ENCODE assay signal across 16 cellular contexts in genomic region chr2:217016829-217017228, GRCh38.
"Had no signal": no experiment of that assay in that cellular context is flagged by ENCODE, and none has a peak within 500 bp of the region (broad histone marks: within the 10 kb centered on the region; RNA-seq: fewer than 3 reads in every experiment).

No MANE protein-coding gene starts in this region.

- H3K27me3 ChIP-seq: ascending aorta had no signal

- H3K36me3 ChIP-seq: ascending aorta, lower lobe of right lung had no signal

- DNase-seq: activated B cell treated with CpG ODN at 0.5 μM for 24 hours; activated CD4-positive, alpha-beta T cell treated with anti-CD3 and anti-CD28 coated beads, Interleukin-2, amount 10 ng/mL, durations not matched to agents 7 days and 5 days; activated CD8-positive, alpha-beta memory T cell treated with anti-CD3 and anti-CD28 coated beads, Interleukin-2, amount 50 U/mL, for 4 hours; activated CD8-positive, alpha-beta T cell treated with anti-CD3 and anti-CD28 coated beads, Interleukin-2, amount 10 ng/mL, durations not matched to agents 7 days and 5 days; activated naive CD4-positive, alpha-beta T cell treated with anti-CD3 and anti-CD28 coated beads, Interleukin-2, amount 50 U/mL, for 16 hours; activated T-cell treated with anti-CD3 and anti-CD28 coated beads, Interleukin-2, amount 50 U/mL, for 4 hours; hippocampal formation; left cardiac atrium; lower lobe of right lung; stimulated activated CD4-positive, alpha-beta T cell treated with anti-CD3 and anti-CD28 coated beads, Interleukin-4, amount 100 ng/mL, for 1 hour; stimulated activated naive CD8-positive, alpha-beta T cell treated with anti-CD3 and anti-CD28 coated beads, Interleukin-15, amount 100 ng/mL, for 72 hours; T-helper 1 cell; T-helper 9 cell had no signal

- H3K9me3 ChIP-seq: ascending aorta had no signal

- H3K27ac ChIP-seq: ascending aorta, coronary artery, lower lobe of right lung had no signal

- H3K4me1 ChIP-seq: lower lobe of right lung had no signal

- H3K4me3 ChIP-seq: ascending aorta, coronary artery, lower lobe of right lung had no signal

- ATAC-seq: activated CD8-positive, alpha-beta T cell treated with anti-CD3 and anti-CD28 coated beads, Interleukin-2, amount 10 ng/mL, durations not matched to agents 7 days and 5 days; activated T-cell treated with anti-CD3 and anti-CD28 coated beads, Interleukin-2, amount 50 U/mL, for 4 hours; lower lobe of right lung; SK-N-SH treated with all-trans-retinoic acid at 6 μM for 48 hours; stimulated activated naive CD8-positive, alpha-beta T cell treated with anti-CD3 and anti-CD28 coated beads, Interleukin-15, amount 100 ng/mL, for 72 hours had no signal
